8 cellular contexts compared by ENCODE assay signal in the genomic region with DNA sequence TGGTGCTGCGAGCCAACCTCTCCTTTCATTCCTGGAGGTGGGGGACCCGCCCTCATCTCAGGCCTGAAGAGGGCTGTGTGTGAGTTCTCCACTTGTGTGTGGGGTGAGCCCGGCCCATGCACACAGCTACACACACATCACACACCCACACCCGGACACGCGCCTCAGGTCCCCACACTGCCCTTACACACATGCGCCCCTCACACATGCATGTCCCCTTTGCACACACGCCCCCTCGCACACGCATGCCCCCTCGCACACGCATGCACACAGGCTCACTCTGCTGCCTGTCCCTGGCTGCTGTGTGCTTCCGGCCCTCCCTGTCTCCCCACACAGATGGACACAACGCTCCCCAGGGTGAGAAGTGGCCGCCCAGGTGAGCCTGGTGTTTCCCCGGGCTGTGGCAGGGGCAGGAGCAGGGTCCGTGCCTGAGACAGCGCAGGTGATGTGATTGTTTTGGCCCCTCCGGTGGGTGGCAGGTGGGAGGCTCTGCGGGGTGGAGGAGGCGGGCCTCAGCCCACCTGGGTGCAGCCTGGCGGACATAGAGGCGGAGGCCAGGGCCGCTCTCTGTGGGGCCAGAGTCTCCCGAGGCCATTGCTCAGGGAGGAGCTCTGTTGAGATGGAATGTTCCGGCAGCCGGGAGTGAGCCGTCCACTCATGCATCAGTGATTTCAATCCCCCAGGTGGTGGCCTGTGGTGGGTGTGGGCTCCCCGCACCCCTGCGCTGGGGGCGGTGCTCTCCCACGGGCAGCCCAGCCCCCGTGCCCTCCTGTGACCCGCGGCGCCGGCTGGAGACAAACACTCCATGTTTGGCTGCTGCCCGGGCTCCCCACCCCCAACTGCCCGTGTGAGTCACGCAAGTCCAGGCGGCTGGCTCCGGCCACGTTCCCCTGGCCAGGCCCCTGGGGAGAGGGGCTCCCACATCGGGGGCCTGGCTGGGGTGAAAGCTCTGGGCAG. TPM values are rescaled to one million over a fixed set of nuclear protein-coding genes. Genes with fewer than 3 reads are reported as not detected.
A peak's percentile ranks its signal among the peaks of the same experiment; 100 is the strongest.
DNase-seq lines count a peak whose midpoint lies in the region; ATAC-seq, FAIRE-seq and TF ChIP-seq lines count a peak whose summit lies in the region.

No MANE protein-coding gene starts in this region.

- H3K36me3 Mint-ChIP-seq in stimulated activated memory B cell treated with anti-CD40 and anti-IgM and Interleukin-4, amounts not matched to agents 10 μg/mL and 1 μg/mL and 100 μg/mL, for 72 hours: no peaks in the 10 kb centered on the region

- no peak for ATAC-seq in GM18870 (IDR thresholded peaks at IDR 0.05; ENCODE audit: unreplicated experiment)
- ATAC-seq in stimulated activated memory B cell treated with anti-CD40 and anti-IgM and Interleukin-4, amounts not matched to agents 10 μg/mL and 1 μg/mL and 100 μg/mL, for 72 hours: no peak

- H3K79me2 ChIP-seq in parathyroid adenoma: peaks cover 17% of the 10 kb centered on the region

- peaks cover 32 to 60% (median 42%) of the 10 kb centered on the region in 10 experiments for H3K4me1 ChIP-seq in BLaER1 treated with 17β-estradiol and CSF1 and Interleukin-3, amounts not matched to agents 10 nM and 100 nM
- peaks cover 24% of the 10 kb centered on the region for H3K4me1 ChIP-seq in parathyroid adenoma

- DNase-seq in RCC 7860 (ENCODE audit: low spot score): peak; percentile 91
- DNase-seq in fibroblast of the aortic adventitia (ENCODE audit: low read depth): peak; percentile 58
- DNase-seq in medulla oblongata (ENCODE audit: extremely low spot score): no peak
- DNase-seq in NAMALWA (ENCODE audit: low spot score): no peak

- H3K27ac ChIP-seq in BLaER1 treated with 17β-estradiol and CSF1 and Interleukin-3, amounts not matched to agents 10 nM and 100 nM: peak overlapping the region in 3 of 11 experiments; percentile 48 to 69 (median 57); a peak in 4 of 22 replicates
- peak overlapping the region; percentile 100 for H3K27ac ChIP-seq in parathyroid adenoma

- no peak overlapping the region for H3K27ac Mint-ChIP-seq in stimulated activated memory B cell treated with anti-CD40 and anti-IgM and Interleukin-4, amounts not matched to agents 10 μg/mL and 1 μg/mL and 100 μg/mL, for 72 hours

- peak overlapping the region; percentile 84 for H2AFZ ChIP-seq in parathyroid adenoma

- H4K20me1 ChIP-seq in BLaER1 treated with 17β-estradiol and CSF1 and Interleukin-3, amounts not matched to agents 10 nM and 100 nM: peaks cover 0 to 90% (median 76%) of the 10 kb centered on the region in 11 experiments; a peak in 18 of 22 replicates

- peak overlapping the region; percentile 88 to 99 (median 96) for H3K4me2 ChIP-seq in BLaER1 treated with 17β-estradiol and CSF1 and Interleukin-3, amounts not matched to agents 10 nM and 100 nM
- H3K4me2 ChIP-seq in parathyroid adenoma (ENCODE audit: low read length): peak overlapping the region; percentile 71

- H3K36me3 ChIP-seq in BLaER1 treated with 17β-estradiol and CSF1 and Interleukin-3, amounts not matched to agents 10 nM and 100 nM: no peaks in the 10 kb centered on the region
- H3K36me3 ChIP-seq in parathyroid adenoma (ENCODE audit: control insufficient read depth, insufficient read depth, low read length): no peaks in the 10 kb centered on the region

- no peaks in the 10 kb centered on the region for H3K9me3 ChIP-seq in BLaER1 treated with 17β-estradiol and CSF1 and Interleukin-3, amounts not matched to agents 10 nM and 100 nM (replicated peaks in 1 of 11)
- H3K9me3 ChIP-seq in parathyroid adenoma (ENCODE audit: control insufficient read depth, low read length): no peaks in the 10 kb centered on the region

- peak overlapping the region in 7 of 10 experiments; percentile 21 to 47 (median 41); a peak in 12 of 20 replicates for H3K4me3 ChIP-seq in BLaER1 treated with 17β-estradiol and CSF1 and Interleukin-3, amounts not matched to agents 10 nM and 100 nM
- H3K4me3 ChIP-seq in fibroblast of the aortic adventitia (ENCODE audit: low read depth, low read length) (no peak overlapping the region), parathyroid adenoma (ENCODE audit: low read depth, low read length) (no peak overlapping the region)

- no peaks in the 10 kb centered on the region for H3K4me1 Mint-ChIP-seq in stimulated activated memory B cell treated with anti-CD40 and anti-IgM and Interleukin-4, amounts not matched to agents 10 μg/mL and 1 μg/mL and 100 μg/mL, for 72 hours

- H3K4me3 Mint-ChIP-seq in stimulated activated memory B cell treated with anti-CD40 and anti-IgM and Interleukin-4, amounts not matched to agents 10 μg/mL and 1 μg/mL and 100 μg/mL, for 72 hours: no peak overlapping the region

- H3K9me3 Mint-ChIP-seq in stimulated activated memory B cell treated with anti-CD40 and anti-IgM and Interleukin-4, amounts not matched to agents 10 μg/mL and 1 μg/mL and 100 μg/mL, for 72 hours: no peaks in the 10 kb centered on the region

- peak overlapping the region in 9 of 11 experiments; percentile 12 to 57 (median 40); a peak in 11 of 22 replicates for H3K9ac ChIP-seq in BLaER1 treated with 17β-estradiol and CSF1 and Interleukin-3, amounts not matched to agents 10 nM and 100 nM
- peak overlapping the region; percentile 61 for H3K9ac ChIP-seq in parathyroid adenoma

- H3K27me3 ChIP-seq in BLaER1 treated with 17β-estradiol and CSF1 and Interleukin-3, amounts not matched to agents 10 nM and 100 nM: peaks cover 0 to 26% (median 3%) of the 10 kb centered on the region in 11 experiments; a peak in 10 of 22 replicates
- H3K27me3 ChIP-seq in parathyroid adenoma (ENCODE audit: control insufficient read depth, insufficient read depth, low read length): no peaks in the 10 kb centered on the region

- FAIRE-seq in RCC 7860 (lab: Jason Lieb, UNC): peak; percentile 77

- TF ChIP-seq CTCF in fibroblast of the aortic adventitia (IDR thresholded peaks at IDR 0.05; ENCODE audit: insufficient read depth, low read length): no peak
- TF ChIP-seq CTCF in parathyroid adenoma (IDR thresholded peaks at IDR 0.05): no peak

- peaks cover 30% of the 10 kb centered on the region for H3K27me3 Mint-ChIP-seq in stimulated activated memory B cell treated with anti-CD40 and anti-IgM and Interleukin-4, amounts not matched to agents 10 μg/mL and 1 μg/mL and 100 μg/mL, for 72 hours

RNA-seq across cellular contexts. Expression of gene CACNA1H, which starts 29.1 kb away (rescaled TPM):
- 2.7 TPM in 1 of 2 replicates, not detected in the other for total RNA-seq in fibroblast of the aortic adventitia (ENCODE audit: low replicate concordance)

RNA-seq across cellular contexts. Expression of gene TPSG1, which starts 43.1 kb away (rescaled TPM):
- not detected in 2 replicates for total RNA-seq in fibroblast of the aortic adventitia (ENCODE audit: low replicate concordance)

RNA-seq across cellular contexts. Expression of gene TPSB2, which starts 48.0 kb away (rescaled TPM):
- total RNA-seq in fibroblast of the aortic adventitia (ENCODE audit: low replicate concordance): not detected in 2 replicates

RNA-seq across cellular contexts. Expression of gene TPSAB1, which starts 58.5 kb away (rescaled TPM):
- total RNA-seq in fibroblast of the aortic adventitia (ENCODE audit: low replicate concordance): not detected in 2 replicates

Comparison
In these comparisons a context has a peak if more than half of its experiments do, and no peak if none do; other contexts are left out.
1. H3K4me3 ChIP-seq: peak in BLaER1 treated with 17β-estradiol and CSF1 and Interleukin-3, amounts not matched to agents 10 nM and 100 nM (7 of 10); none in fibroblast of the aortic adventitia (single experiment) and parathyroid adenoma (single experiment).
2. DNase-seq: peak in RCC 7860 (single experiment) and fibroblast of the aortic adventitia (single experiment); none in medulla oblongata (single experiment) and NAMALWA (single experiment).